ENCODE assay signal across 5 cellular contexts in the genomic region with DNA sequence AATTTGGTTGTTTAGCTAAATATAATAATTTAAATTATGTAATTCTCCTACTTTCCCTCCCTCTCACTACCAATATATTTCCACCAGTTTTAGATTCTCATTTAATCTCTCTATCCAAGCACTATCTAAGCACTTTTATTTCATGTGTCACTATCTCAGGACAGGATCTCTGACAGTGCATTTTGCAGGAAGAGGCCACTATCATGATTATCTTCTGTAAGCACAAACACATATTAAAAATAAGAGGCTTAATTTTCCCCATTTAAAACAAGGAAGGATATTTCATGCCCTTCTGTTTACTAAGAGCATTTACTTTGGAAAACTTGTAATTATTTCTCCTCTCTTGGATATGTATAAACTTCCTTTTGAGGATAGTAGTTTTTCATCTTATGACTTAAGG.
"Had no signal": no experiment of that assay in that cellular context is flagged by ENCODE, and none has a peak within 500 bp of the region (broad histone marks: within the 10 kb centered on the region; RNA-seq: fewer than 3 reads in every experiment).

No MANE protein-coding gene starts in this region.

- H3K4me3 ChIP-seq: K562 had no signal

- ATAC-seq: HepG2, K562 had no signal

- H3K27ac ChIP-seq: HL-60 had no signal

- DNase-seq: IMR-90, KBM-7 had no signal
